Comparison of ENCODE assay signal across 8 cellular contexts in the genomic region with DNA sequence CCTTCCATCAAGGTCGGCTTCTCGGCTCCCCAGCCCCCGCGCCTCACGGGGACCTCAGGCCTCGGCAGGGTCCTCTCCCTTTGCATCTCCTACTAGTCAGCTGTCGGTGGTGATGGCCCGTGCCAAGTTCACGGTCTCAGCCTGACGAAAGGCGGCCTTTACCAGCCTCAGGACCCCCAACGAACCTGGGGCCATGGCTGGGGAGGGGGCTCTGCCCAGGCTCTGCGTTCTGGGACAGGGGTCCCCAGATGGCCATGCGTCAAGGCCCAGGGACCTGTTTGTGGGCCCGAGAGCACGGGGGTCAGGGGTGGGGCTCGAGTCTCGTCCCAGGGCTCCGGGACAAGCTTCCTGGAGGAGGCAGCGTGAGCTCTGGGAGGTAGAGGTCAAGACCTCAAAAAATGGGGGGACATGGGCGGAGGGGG. TPM values are rescaled to one million over a fixed set of nuclear protein-coding genes. Genes with fewer than 3 reads are reported as not detected.
DNase-seq lines count a peak whose midpoint lies in the region; ATAC-seq and TF ChIP-seq lines count a peak whose summit lies in the region.

No MANE protein-coding gene starts in this region.

- TF ChIP-seq CTCF in Caco-2 (IDR thresholded peaks at IDR 0.05; ENCODE audit: insufficient read depth in 1 of 2, low read depth in 1 of 2, low read length in 1 of 2, severe bottlenecking in 1 of 2, unreplicated experiment in 1 of 2) (no peak), ovary (IDR thresholded peaks at IDR 0.05) (no peak)

- H3K36me3 ChIP-seq in Caco-2 (ENCODE audit: control insufficient read depth, insufficient read depth, low read length) (no peaks in the 10 kb centered on the region), SJSA1 (no peaks in the 10 kb centered on the region), ovary (no peaks in the 10 kb centered on the region)

- DNase-seq in Caco-2 (peak in 1 of 2 experiments; percentile 20), SJSA1 (ENCODE audit: low read depth in 1 of 2, low spot score in 2 of 2) (peak in 1 of 2 experiments; percentile 5), ovary (peak; percentile 49 to 71 (median 65)), superior temporal gyrus (ENCODE audit: extremely low spot score) (no peak), SW480 (ENCODE audit: low spot score) (no peak), COR-L47 (lab: John Stamatoyannopoulos, UW) (no peak)

- 18 to 22% (median 20%) methylated on average over 20 to 21 of the region's 21 CpGs for WGBS in ovary, 3 donors

- CTCF ChIA-PET in Caco-2 (lab: Charles Lee) = interaction anchor here (0.6 to 2.2 kb wide), 20 partner anchors 12 to 293 kb away, joined by 3 to 27 read pairs (median 7); partner anchors contain the start of gene DEGS2

- H3K27ac ChIP-seq in SJSA1 (peak overlapping the region; percentile 68), ovary (peak overlapping the region; percentile 78 to 88)

- peak overlapping the region; percentile 86 for H3K27ac Mint-ChIP-seq in Caco-2 (ENCODE audit: unreplicated experiment)

- TSS peak; percentile 71 for BruUV-seq in Caco-2 (replicated peaks; lab: Mats Ljungman, UMichigan)

- peak; percentile 0 for ATAC-seq in esophagus mucosa
- ATAC-seq in HG02870 (IDR thresholded peaks at IDR 0.05; ENCODE audit: unreplicated experiment) = no peak

- TF ChIP-seq POLR2A in ovary (IDR thresholded peaks at IDR 0.05) = no peak

- H3K4me3 ChIP-seq in Caco-2 (ENCODE audit: low read depth, low read length) = peak overlapping the region; percentile 36
- H3K4me3 ChIP-seq in SJSA1 = peak overlapping the region; percentile 27
- H3K4me3 ChIP-seq in ovary = peak overlapping the region; percentile 38

- no peaks in the 10 kb centered on the region for H3K27me3 ChIP-seq in Caco-2 (replicated peaks; ENCODE audit: control insufficient read depth, insufficient read depth, low read length)
- no peaks in the 10 kb centered on the region for H3K27me3 ChIP-seq in SJSA1 (replicated peaks)
- H3K27me3 ChIP-seq in ovary = no peaks in the 10 kb centered on the region

- H3K4me1 ChIP-seq in Caco-2 (peaks cover 10% of the 10 kb centered on the region), SJSA1 (replicated peaks) (peaks cover 14% of the 10 kb centered on the region), ovary (ENCODE audit: insufficient read depth) (no peaks in the 10 kb centered on the region)

- peaks cover 6% of the 10 kb centered on the region for H3K4me1 Mint-ChIP-seq in Caco-2 (ENCODE audit: low read depth, unreplicated experiment)

- intact Hi-C loops in Caco-2 (cut with micrococcal nuclease; ENCODE audit: unreplicated experiment) = loop anchor here (1.0 to 5.0 kb wide), 6 partner anchors 23 to 185 kb away; partner anchors contain the start of gene WDR25
- intact Hi-C loops in ovary (cut with DNase I) = loop anchor here (10.0 kb wide), 2 partner anchors 207 to 217 kb away; no protein-coding TSS in a partner anchor

- POLR2A ChIA-PET in Caco-2 (lab: Charles Lee) = interaction anchor here (0.6 to 1.6 kb wide), 6 partner anchors 12 to 711 kb away, joined by 4 to 11 read pairs (median 6); partner anchors contain the start of genes CCNK and SETD3

- H3K9me3 ChIP-seq in Caco-2 (no peaks in the 10 kb centered on the region), SJSA1 (replicated peaks) (no peaks in the 10 kb centered on the region), ovary (no peaks in the 10 kb centered on the region)

- no peaks in the 10 kb centered on the region for H3K27me3 Mint-ChIP-seq in Caco-2 (ENCODE audit: insufficient read depth, unreplicated experiment)

- peak overlapping the region; percentile 71 for H3K4me3 Mint-ChIP-seq in Caco-2 (ENCODE audit: unreplicated experiment)

- H3K36me3 Mint-ChIP-seq in Caco-2 (ENCODE audit: insufficient read depth, unreplicated experiment) = no peaks in the 10 kb centered on the region

- no peaks in the 10 kb centered on the region for H3K9me3 Mint-ChIP-seq in Caco-2 (ENCODE audit: unreplicated experiment)

- TF ChIP-seq EP300 in ovary (IDR thresholded peaks at IDR 0.05) = no peak

RNA-seq across cellular contexts. Expression of gene DEGS2, which starts 32.8 kb away (rescaled TPM):
- 3.8 and 5.1 TPM in 2 replicates for total RNA-seq in Caco-2 (2022)
- total RNA-seq in SJSA1 (2014; rRNA removed; shearing (Covaris generic)) = not detected in 2 replicates
- 51.5 TPM for total RNA-seq in esophagus mucosa
- 1 to 10 TPM in 4 of 7 donors, under 1 TPM in 3; 0.45 to 7.9 (median 2.9) TPM for total RNA-seq in ovary
- 1 to 10 TPM in 1 of 2 donors, not detected in 1; 1.8 TPM for polyA plus RNA-seq in ovary

RNA-seq across cellular contexts. Expression of gene YY1, which starts 46.7 kb away (rescaled TPM):
- total RNA-seq in Caco-2 (2022) = 91.0 and 94.1 TPM in 2 replicates
- total RNA-seq in SJSA1 (2014; rRNA removed; shearing (Covaris generic)) = 41.1 and 49.0 TPM in 2 replicates
- total RNA-seq in esophagus mucosa = 44.5 TPM
- total RNA-seq in ovary = 10 to 100 TPM; 37.0 to 68.6 (median 58.1) TPM
- 10 to 100 TPM; 24.1 to 75.8 TPM for polyA plus RNA-seq in ovary

Comparison
In these comparisons a context has a peak if more than half of its experiments do, and no peak if none do; other contexts are left out.
1. DNase-seq: peak in ovary (5 of 5); none in superior temporal gyrus (single experiment), SW480 (single experiment) and COR-L47 (single experiment).
2. Peak in every context shown above with its lines, with median percentiles within 50 percentile points of each other: H3K4me3 ChIP-seq.